1 cellular context compared by ENCODE assay signal in the genomic region with DNA sequence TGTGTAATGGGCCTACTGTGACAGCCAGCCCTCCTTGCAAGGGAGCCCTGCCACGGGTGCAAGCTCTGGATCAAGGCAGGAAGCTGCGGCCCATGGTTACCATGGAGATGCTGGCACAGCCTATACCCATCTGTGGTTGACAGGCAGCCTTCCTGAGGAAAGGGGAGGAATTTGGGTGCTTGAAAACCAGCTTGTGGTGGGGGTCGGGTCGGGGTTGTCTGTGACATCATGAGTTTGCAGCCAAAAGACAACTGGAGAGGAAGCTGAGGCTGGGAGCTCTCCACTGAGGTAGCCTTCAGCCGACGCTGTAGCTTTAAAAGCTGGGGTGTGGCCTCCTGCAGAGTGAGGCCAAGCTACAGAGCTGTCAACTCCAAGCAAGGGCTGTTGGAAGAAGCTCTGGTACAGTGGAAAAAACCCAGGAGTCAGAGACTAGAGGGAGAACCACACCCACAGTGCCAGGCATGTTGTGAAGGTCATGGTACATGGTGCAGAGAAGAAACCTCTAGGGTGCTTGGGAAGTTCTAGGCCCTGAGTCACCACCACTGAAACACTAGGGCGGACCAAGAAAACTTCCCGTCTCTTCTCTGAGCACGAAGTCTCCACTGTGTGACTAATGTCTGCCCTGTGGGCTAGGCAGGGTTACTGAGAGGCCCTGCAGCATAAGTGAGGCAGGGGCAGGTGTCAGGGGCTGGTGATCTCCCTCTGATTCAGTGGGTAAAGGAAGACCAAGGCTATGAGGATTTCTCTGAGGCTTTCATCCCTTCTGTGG.
TF ChIP-seq lines count a peak whose summit lies in the region.

No MANE protein-coding gene starts in this region.

TF ChIP-seq in HepG2, 621 proteins besides CTCF, POLR2A, EP300 and RAD21 (continued from another document):
- TF ChIP-seq, protein P1, sequence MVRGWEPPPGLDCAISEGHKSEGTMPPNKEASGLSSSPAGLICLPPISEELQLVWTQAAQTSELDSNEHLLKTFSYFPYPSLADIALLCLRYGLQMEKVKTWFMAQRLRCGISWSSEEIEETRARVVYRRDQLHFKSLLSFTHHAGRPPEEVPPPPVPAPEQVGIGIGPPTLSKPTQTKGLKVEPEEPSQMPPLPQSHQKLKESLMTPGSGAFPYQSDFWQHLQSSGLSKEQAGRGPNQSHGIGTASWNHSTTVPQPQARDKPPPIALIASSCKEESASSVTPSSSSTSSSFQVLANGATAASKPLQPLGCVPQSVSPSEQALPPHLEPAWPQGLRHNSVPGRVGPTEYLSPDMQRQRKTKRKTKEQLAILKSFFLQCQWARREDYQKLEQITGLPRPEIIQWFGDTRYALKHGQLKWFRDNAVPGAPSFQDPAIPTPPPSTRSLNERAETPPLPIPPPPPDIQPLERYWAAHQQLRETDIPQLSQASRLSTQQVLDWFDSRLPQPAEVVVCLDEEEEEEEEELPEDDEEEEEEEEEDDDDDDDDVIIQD (CRISPR knock-in tag; IDR thresholded peaks at IDR 0.05; ENCODE audit: low read depth) = peak; percentile 27; the same call in 1 of the 2 replicates
- no peak for TF ChIP-seq ETV5 (CRISPR knock-in tag; IDR thresholded peaks at IDR 0.05; ENCODE audit: borderline replicate concordance)
- TF ChIP-seq ZNF709 (CRISPR knock-in tag; IDR thresholded peaks at IDR 0.05) = peak; percentile 62; the same call in 1 of the 2 replicates
